Comparison of ENCODE assay signal across 10 cellular contexts in genomic region chr4:159298502-159298901, GRCh38.
DNase-seq lines count a peak whose midpoint lies in the region; ATAC-seq and TF ChIP-seq lines count a peak whose summit lies in the region.
"Had no signal": no experiment of that assay in that cellular context is flagged by ENCODE, and none has a peak within 500 bp of the region (broad histone marks: within the 10 kb centered on the region; RNA-seq: fewer than 3 reads in every experiment).

No MANE protein-coding gene starts in this region.

- H3K27me3 Mint-ChIP-seq in glutamatergic neuron (ENCODE audit: unreplicated experiment): peaks cover 2% of the 10 kb centered on the region
- H3K27me3 Mint-ChIP-seq: naive B cell had no signal

- H3K4me3 Mint-ChIP-seq in glutamatergic neuron (ENCODE audit: unreplicated experiment): no peak overlapping the region
- H3K4me3 Mint-ChIP-seq: naive B cell had no signal

- H3K4me1 Mint-ChIP-seq in glutamatergic neuron (ENCODE audit: low read depth, unreplicated experiment): peaks cover 17% of the 10 kb centered on the region

- H3K36me3 Mint-ChIP-seq in glutamatergic neuron (ENCODE audit: unreplicated experiment): no peaks in the 10 kb centered on the region
- H3K36me3 Mint-ChIP-seq: naive B cell had no signal

- DNase-seq in NCI-H226: peak; percentile 58
- no peak for DNase-seq in left lobe of liver (ENCODE audit: low spot score)
- DNase-seq in NCI-H2107 (lab: John Stamatoyannopoulos, UW): no peak
- no peak for DNase-seq in glutamatergic neuron
- no peak for DNase-seq in activated CD4-positive, alpha-beta T cell treated with anti-CD3 and anti-CD28 coated beads, Interleukin-2, amount 50 U/mL, for 1 hour
- no peak for DNase-seq in NCI-H748 treated with DMSO at 0.1 percent for 48 hours (lab: John Stamatoyannopoulos, UW)
- DNase-seq: naive B cell, RPMI8226 had no signal

- ATAC-seq in GM18498 (IDR thresholded peaks at IDR 0.05; ENCODE audit: unreplicated experiment) (peak; percentile 87), GM21723 (IDR thresholded peaks at IDR 0.05; ENCODE audit: unreplicated experiment) (peak; percentile 72), left lobe of liver (peak; percentile 83)

- no peak overlapping the region for H3K27ac Mint-ChIP-seq in glutamatergic neuron (ENCODE audit: unreplicated experiment)

- H3K9me3 Mint-ChIP-seq in glutamatergic neuron (ENCODE audit: unreplicated experiment): no peaks in the 10 kb centered on the region

- TF ChIP-seq CTCF in glutamatergic neuron (IDR thresholded peaks at IDR 0.05; ENCODE audit: partially characterized antibody, unreplicated experiment): no peak
